In genomic region chr10:79229830-79230562, GRCh38 we compare ENCODE assay signal across 1 cellular context.
TF ChIP-seq lines count a peak whose summit lies in the region.

No MANE protein-coding gene starts in this region.

TF ChIP-seq in K562, 482 proteins besides CTCF, POLR2A, EP300 and RAD21 (continued from another document):
- TF ChIP-seq ZNF609 (CRISPR knock-in tag; IDR thresholded peaks at IDR 0.05; ENCODE audit: borderline replicate concordance) (no peak), BCOR (IDR thresholded peaks at IDR 0.05) (peak; percentile 62), BRCA1 (IDR thresholded peaks at IDR 0.05) (no peak), BRCA1 (CRISPR knock-in tag; IDR thresholded peaks at IDR 0.05) (no peak), SRF (CRISPR knock-in tag; IDR thresholded peaks at IDR 0.05) (no peak), RBM25 (IDR thresholded peaks at IDR 0.05; ENCODE audit: low read depth, low read length, severe bottlenecking) (peak; percentile 76), ZNF592 (IDR thresholded peaks at IDR 0.05) (no peak)
- TF ChIP-seq, protein P1, sequence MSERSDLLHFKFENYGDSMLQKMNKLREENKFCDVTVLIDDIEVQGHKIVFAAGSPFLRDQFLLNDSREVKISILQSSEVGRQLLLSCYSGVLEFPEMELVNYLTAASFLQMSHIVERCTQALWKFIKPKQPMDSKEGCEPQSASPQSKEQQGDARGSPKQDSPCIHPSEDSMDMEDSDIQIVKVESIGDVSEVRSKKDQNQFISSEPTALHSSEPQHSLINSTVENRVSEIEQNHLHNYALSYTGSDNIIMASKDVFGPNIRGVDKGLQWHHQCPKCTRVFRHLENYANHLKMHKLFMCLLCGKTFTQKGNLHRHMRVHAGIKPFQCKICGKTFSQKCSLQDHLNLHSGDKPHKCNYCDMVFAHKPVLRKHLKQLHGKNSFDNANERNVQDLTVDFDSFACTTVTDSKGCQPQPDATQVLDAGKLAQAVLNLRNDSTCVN (CRISPR knock-in tag; IDR thresholded peaks at IDR 0.05), result no peak
